In genomic region chr12:76621582-76622024, GRCh38 we compare ENCODE assay signal across 1 cellular context.
TF ChIP-seq lines count a peak whose summit lies in the region.

No MANE protein-coding gene starts in this region.

TF ChIP-seq in HepG2, 621 proteins besides CTCF, POLR2A, EP300 and RAD21 (continued from another document and continues in another):
- TF ChIP-seq TCF7 (IDR thresholded peaks at IDR 0.05; ENCODE audit: low read depth) (peak; percentile 69), SPEN (CRISPR knock-in tag; IDR thresholded peaks at IDR 0.05; ENCODE audit: low read depth) (no peak), MTA3 (CRISPR knock-in tag; IDR thresholded peaks at IDR 0.05) (no peak), MED1 (CRISPR knock-in tag; IDR thresholded peaks at IDR 0.05) (peak; percentile 52), NBN (conservative IDR thresholded peaks at IDR 0.05) (no peak), ZNF124 (CRISPR knock-in tag; IDR thresholded peaks at IDR 0.05) (peak; percentile 63; the same call in 1 of the 2 replicates), TEAD3 (CRISPR knock-in tag; optimal IDR thresholded peaks at IDR 0.05; ENCODE audit: borderline replicate concordance) (peak; percentile 51), NR2F6 (IDR thresholded peaks at IDR 0.05) (peak; percentile 67), NR2F6 (CRISPR knock-in tag; IDR thresholded peaks at IDR 0.05) (peak; percentile 59), KDM6A (CRISPR knock-in tag; IDR thresholded peaks at IDR 0.05; ENCODE audit: low read depth) (peak; percentile 37; the same call in 1 of the 2 replicates), TEAD2 (CRISPR knock-in tag; IDR thresholded peaks at IDR 0.05) (no peak), HNF4G (IDR thresholded peaks at IDR 0.05; ENCODE audit: borderline replicate concordance, low read depth, low read length) (peak; percentile 69; the same call in 1 of the 2 replicates), HNF4G (CRISPR knock-in tag; IDR thresholded peaks at IDR 0.05; ENCODE audit: borderline replicate concordance, low read depth) (no peak), SKI (IDR thresholded peaks at IDR 0.05; ENCODE audit: partially characterized antibody) (peak; percentile 24), CC2D1A (CRISPR knock-in tag; IDR thresholded peaks at IDR 0.05) (no peak), ZNF24 (IDR thresholded peaks at IDR 0.05) (peak; percentile 33; the same call in 1 of the 2 replicates), GMEB2 (CRISPR knock-in tag; IDR thresholded peaks at IDR 0.05; ENCODE audit: low read depth) (no peak), SMYD3 (CRISPR knock-in tag; IDR thresholded peaks at IDR 0.05) (peak; percentile 51; the same call in 1 of the 2 replicates), CBFB (CRISPR knock-in tag; IDR thresholded peaks at IDR 0.05) (0 out of 2 replicates have a peak, but pooled peaks have one; percentile 21), SMC3 (IDR thresholded peaks at IDR 0.05; ENCODE audit: low read length) (peak; percentile 95), FOXJ3 (CRISPR knock-in tag; IDR thresholded peaks at IDR 0.05; ENCODE audit: borderline replicate concordance) (peak; percentile 94; the same call in 1 of the 2 replicates), HOMEZ (CRISPR knock-in tag; IDR thresholded peaks at IDR 0.05; ENCODE audit: low read depth) (peak; percentile 93), SNAPC5 (CRISPR knock-in tag; IDR thresholded peaks at IDR 0.05; ENCODE audit: borderline replicate concordance) (no peak), ZNF101 (CRISPR knock-in tag; IDR thresholded peaks at IDR 0.05; ENCODE audit: borderline replicate concordance, low read depth) (no peak), TOE1 (CRISPR knock-in tag; IDR thresholded peaks at IDR 0.05) (0 out of 2 replicates have a peak, but pooled peaks have one; percentile 66), SOX5 (CRISPR knock-in tag; IDR thresholded peaks at IDR 0.05; ENCODE audit: borderline replicate concordance) (peak; percentile 100), TBX3 (IDR thresholded peaks at IDR 0.05; ENCODE audit: borderline replicate concordance) (peak; percentile 50; the same call in 1 of the 2 replicates), ZNF629 (CRISPR knock-in tag; conservative IDR thresholded peaks at IDR 0.05) (0 out of 2 replicates have a peak, but pooled peaks have one; percentile 28), CHD4 (IDR thresholded peaks at IDR 0.05; ENCODE audit: borderline replicate concordance, low read length) (no peak)
- TF ChIP-seq, protein P1, sequence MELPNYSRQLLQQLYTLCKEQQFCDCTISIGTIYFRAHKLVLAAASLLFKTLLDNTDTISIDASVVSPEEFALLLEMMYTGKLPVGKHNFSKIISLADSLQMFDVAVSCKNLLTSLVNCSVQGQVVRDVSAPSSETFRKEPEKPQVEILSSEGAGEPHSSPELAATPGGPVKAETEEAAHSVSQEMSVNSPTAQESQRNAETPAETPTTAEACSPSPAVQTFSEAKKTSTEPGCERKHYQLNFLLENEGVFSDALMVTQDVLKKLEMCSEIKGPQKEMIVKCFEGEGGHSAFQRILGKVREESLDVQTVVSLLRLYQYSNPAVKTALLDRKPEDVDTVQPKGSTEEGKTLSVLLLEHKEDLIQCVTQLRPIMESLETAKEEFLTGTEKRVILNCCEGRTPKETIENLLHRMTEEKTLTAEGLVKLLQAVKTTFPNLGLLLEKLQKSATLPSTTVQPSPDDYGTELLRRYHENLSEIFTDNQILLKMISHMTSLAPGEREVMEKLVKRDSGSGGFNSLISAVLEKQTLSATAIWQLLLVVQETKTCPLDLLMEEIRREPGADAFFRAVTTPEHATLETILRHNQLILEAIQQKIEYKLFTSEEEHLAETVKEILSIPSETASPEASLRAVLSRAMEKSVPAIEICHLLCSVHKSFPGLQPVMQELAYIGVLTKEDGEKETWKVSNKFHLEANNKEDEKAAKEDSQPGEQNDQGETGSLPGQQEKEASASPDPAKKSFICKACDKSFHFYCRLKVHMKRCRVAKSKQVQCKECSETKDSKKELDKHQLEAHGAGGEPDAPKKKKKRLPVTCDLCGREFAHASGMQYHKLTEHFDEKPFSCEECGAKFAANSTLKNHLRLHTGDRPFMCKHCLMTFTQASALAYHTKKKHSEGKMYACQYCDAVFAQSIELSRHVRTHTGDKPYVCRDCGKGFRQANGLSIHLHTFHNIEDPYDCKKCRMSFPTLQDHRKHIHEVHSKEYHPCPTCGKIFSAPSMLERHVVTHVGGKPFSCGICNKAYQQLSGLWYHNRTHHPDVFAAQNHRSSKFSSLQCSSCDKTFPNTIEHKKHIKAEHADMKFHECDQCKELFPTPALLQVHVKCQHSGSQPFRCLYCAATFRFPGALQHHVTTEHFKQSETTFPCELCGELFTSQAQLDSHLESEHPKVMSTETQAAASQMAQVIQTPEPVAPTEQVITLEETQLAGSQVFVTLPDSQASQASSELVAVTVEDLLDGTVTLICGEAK (IDR thresholded peaks at IDR 0.05), result no peak
- TF ChIP-seq, protein P1 (CRISPR knock-in tag; IDR thresholded peaks at IDR 0.05), result no peak
- TF ChIP-seq, protein P2, sequence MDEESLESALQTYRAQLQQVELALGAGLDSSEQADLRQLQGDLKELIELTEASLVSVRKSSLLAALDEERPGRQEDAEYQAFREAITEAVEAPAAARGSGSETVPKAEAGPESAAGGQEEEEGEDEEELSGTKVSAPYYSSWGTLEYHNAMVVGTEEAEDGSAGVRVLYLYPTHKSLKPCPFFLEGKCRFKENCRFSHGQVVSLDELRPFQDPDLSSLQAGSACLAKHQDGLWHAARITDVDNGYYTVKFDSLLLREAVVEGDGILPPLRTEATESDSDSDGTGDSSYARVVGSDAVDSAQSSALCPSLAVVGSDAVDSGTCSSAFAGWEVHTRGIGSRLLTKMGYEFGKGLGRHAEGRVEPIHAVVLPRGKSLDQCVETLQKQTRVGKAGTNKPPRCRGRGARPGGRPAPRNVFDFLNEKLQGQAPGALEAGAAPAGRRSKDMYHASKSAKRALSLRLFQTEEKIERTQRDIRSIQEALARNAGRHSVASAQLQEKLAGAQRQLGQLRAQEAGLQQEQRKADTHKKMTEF (CRISPR knock-in tag; IDR thresholded peaks at IDR 0.05), result peak; percentile 74
- TF ChIP-seq, protein P3, sequence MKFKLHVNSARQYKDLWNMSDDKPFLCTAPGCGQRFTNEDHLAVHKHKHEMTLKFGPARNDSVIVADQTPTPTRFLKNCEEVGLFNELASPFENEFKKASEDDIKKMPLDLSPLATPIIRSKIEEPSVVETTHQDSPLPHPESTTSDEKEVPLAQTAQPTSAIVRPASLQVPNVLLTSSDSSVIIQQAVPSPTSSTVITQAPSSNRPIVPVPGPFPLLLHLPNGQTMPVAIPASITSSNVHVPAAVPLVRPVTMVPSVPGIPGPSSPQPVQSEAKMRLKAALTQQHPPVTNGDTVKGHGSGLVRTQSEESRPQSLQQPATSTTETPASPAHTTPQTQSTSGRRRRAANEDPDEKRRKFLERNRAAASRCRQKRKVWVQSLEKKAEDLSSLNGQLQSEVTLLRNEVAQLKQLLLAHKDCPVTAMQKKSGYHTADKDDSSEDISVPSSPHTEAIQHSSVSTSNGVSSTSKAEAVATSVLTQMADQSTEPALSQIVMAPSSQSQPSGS (CRISPR knock-in tag; IDR thresholded peaks at IDR 0.05), result peak; percentile 85
- TF ChIP-seq, protein P4, sequence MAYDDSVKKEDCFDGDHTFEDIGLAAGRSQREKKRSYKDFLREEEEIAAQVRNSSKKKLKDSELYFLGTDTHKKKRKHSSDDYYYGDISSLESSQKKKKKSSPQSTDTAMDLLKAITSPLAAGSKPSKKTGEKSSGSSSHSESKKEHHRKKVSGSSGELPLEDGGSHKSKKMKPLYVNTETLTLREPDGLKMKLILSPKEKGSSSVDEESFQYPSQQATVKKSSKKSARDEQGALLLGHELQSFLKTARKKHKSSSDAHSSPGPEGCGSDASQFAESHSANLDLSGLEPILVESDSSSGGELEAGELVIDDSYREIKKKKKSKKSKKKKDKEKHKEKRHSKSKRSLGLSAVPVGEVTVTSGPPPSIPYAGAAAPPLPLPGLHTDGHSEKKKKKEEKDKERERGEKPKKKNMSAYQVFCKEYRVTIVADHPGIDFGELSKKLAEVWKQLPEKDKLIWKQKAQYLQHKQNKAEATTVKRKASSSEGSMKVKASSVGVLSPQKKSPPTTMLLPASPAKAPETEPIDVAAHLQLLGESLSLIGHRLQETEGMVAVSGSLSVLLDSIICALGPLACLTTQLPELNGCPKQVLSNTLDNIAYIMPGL (CRISPR knock-in tag; IDR thresholded peaks at IDR 0.05; ENCODE audit: borderline replicate concordance in 1 of 2, low read depth in 1 of 2), result peak in 1 of 2 experiments; percentile 47; a peak in 1 of 4 replicates
- TF ChIP-seq, protein P5, sequence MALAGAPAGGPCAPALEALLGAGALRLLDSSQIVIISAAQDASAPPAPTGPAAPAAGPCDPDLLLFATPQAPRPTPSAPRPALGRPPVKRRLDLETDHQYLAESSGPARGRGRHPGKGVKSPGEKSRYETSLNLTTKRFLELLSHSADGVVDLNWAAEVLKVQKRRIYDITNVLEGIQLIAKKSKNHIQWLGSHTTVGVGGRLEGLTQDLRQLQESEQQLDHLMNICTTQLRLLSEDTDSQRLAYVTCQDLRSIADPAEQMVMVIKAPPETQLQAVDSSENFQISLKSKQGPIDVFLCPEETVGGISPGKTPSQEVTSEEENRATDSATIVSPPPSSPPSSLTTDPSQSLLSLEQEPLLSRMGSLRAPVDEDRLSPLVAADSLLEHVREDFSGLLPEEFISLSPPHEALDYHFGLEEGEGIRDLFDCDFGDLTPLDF (CRISPR knock-in tag; IDR thresholded peaks at IDR 0.05), result no peak
- TF ChIP-seq, protein P6, sequence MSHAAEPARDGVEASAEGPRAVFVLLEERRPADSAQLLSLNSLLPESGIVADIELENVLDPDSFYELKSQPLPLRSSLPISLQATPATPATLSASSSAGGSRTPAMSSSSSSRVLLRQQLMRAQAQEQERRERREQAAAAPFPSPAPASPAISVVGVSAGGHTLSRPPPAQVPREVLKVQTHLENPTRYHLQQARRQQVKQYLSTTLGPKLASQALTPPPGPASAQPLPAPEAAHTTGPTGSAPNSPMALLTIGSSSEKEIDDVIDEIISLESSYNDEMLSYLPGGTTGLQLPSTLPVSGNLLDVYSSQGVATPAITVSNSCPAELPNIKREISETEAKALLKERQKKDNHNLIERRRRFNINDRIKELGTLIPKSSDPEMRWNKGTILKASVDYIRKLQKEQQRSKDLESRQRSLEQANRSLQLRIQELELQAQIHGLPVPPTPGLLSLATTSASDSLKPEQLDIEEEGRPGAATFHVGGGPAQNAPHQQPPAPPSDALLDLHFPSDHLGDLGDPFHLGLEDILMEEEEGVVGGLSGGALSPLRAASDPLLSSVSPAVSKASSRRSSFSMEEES (CRISPR knock-in tag; IDR thresholded peaks at IDR 0.05), result peak; percentile 97
- TF ChIP-seq, protein P7, sequence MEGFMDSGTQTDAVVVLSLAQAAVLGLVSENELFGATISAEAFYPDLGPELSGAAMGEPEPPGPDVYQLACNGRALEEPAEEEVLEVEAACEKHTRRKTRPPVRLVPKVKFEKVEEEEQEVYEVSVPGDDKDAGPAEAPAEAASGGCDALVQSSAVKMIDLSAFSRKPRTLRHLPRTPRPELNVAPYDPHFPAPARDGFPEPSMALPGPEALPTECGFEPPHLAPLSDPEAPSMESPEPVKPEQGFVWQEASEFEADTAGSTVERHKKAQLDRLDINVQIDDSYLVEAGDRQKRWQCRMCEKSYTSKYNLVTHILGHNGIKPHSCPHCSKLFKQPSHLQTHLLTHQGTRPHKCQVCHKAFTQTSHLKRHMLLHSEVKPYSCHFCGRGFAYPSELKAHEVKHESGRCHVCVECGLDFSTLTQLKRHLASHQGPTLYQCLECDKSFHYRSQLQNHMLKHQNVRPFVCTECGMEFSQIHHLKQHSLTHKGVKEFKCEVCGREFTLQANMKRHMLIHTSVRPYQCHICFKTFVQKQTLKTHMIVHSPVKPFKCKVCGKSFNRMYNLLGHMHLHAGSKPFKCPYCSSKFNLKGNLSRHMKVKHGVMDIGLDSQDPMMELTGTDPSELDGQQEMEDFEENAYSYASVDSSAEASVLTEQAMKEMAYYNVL (CRISPR knock-in tag; IDR thresholded peaks at IDR 0.05; ENCODE audit: borderline replicate concordance), result no peak
